ENCODE assay signal across 9 cellular contexts in genomic region chr4:173538903-173539445, GRCh38. TPM values are rescaled to one million over a fixed set of nuclear protein-coding genes. Genes with fewer than 3 reads are reported as not detected.
DNase-seq lines count a peak whose midpoint lies in the region; ATAC-seq and TF ChIP-seq lines count a peak whose summit lies in the region.
"Had no signal": no experiment of that assay in that cellular context is flagged by ENCODE, and none has a peak within 500 bp of the region (broad histone marks: within the 10 kb centered on the region; RNA-seq: fewer than 3 reads in every experiment).

No MANE protein-coding gene starts in this region.

- peaks cover 2% of the 10 kb centered on the region for H3K36me3 Mint-ChIP-seq in activated CD4-positive, alpha-beta T cell treated with anti-CD3 and anti-CD28 coated beads, Interleukin-2, amount 10 ng/mL, durations not matched to agents 24 days and 14 days (ENCODE audit: low read depth)
- H3K36me3 Mint-ChIP-seq in activated T-helper 2 cell treated with anti-CD3 and anti-CD28 coated beads, Interferon-gamma antibody, Interleukin-2, Interleukin-4, amounts not matched to agents 10 μg/mL and 5 μg/mL and 100 μg/mL, durations not matched to agents 14 hours and 24 hours and 36 hours (ENCODE audit: low read depth): no peaks in the 10 kb centered on the region

- no peak for ATAC-seq in HG02678 (IDR thresholded peaks at IDR 0.05; ENCODE audit: unreplicated experiment)
- ATAC-seq in GM21786 (IDR thresholded peaks at IDR 0.05; ENCODE audit: unreplicated experiment): no peak

- WGBS in lower leg skin, 2 donors: 11 to 13% methylated on average over 15 of the region's 15 CpGs
- 15 to 23% methylated on average over 15 of the region's 15 CpGs for WGBS in tibial nerve, 2 donors

- TF ChIP-seq EP300 in tibial nerve (IDR thresholded peaks at IDR 0.05): peak in 1 of 2 donors; percentile 68

- TF ChIP-seq POLR2A in lower leg skin (IDR thresholded peaks at IDR 0.05) (no peak), tibial nerve (IDR thresholded peaks at IDR 0.05) (no peak)

- H3K9me3 ChIP-seq in tibial nerve: no peaks in the 10 kb centered on the region

- H3K4me3 ChIP-seq in lower leg skin (ENCODE audit: low read depth, poor library complexity, severe bottlenecking): peak overlapping the region; percentile 15
- peak overlapping the region; percentile 24 to 39 (median 32) for H3K4me3 ChIP-seq in tibial nerve

- peaks cover 2% of the 10 kb centered on the region for H3K4me1 Mint-ChIP-seq in activated CD4-positive, alpha-beta T cell treated with anti-CD3 and anti-CD28 coated beads, Interleukin-2, amount 10 ng/mL, durations not matched to agents 24 days and 14 days
- H3K4me1 Mint-ChIP-seq in activated T-helper 2 cell treated with anti-CD3 and anti-CD28 coated beads, Interferon-gamma antibody, Interleukin-2, Interleukin-4, amounts not matched to agents 10 μg/mL and 5 μg/mL and 100 μg/mL, durations not matched to agents 14 hours and 24 hours and 36 hours (ENCODE audit: low read depth): peaks cover 4% of the 10 kb centered on the region

- H3K27me3 ChIP-seq in tibial nerve: peaks cover 3 to 95% of the 10 kb centered on the region in 2 donors

- H3K27me3 Mint-ChIP-seq in activated CD4-positive, alpha-beta T cell treated with anti-CD3 and anti-CD28 coated beads, Interleukin-2, amount 10 ng/mL, durations not matched to agents 24 days and 14 days: peaks cover 75% of the 10 kb centered on the region
- peaks cover 71% of the 10 kb centered on the region for H3K27me3 Mint-ChIP-seq in activated T-helper 2 cell treated with anti-CD3 and anti-CD28 coated beads, Interferon-gamma antibody, Interleukin-2, Interleukin-4, amounts not matched to agents 10 μg/mL and 5 μg/mL and 100 μg/mL, durations not matched to agents 14 hours and 24 hours and 36 hours (ENCODE audit: low read depth)

- H3K36me3 ChIP-seq in tibial nerve: no peaks in the 10 kb centered on the region

- H3K9me3 Mint-ChIP-seq in activated CD4-positive, alpha-beta T cell treated with anti-CD3 and anti-CD28 coated beads, Interleukin-2, amount 10 ng/mL, durations not matched to agents 24 days and 14 days: peaks cover 14% of the 10 kb centered on the region
- no peaks in the 10 kb centered on the region for H3K9me3 Mint-ChIP-seq in activated T-helper 2 cell treated with anti-CD3 and anti-CD28 coated beads, Interferon-gamma antibody, Interleukin-2, Interleukin-4, amounts not matched to agents 10 μg/mL and 5 μg/mL and 100 μg/mL, durations not matched to agents 14 hours and 24 hours and 36 hours

- peak overlapping the region; percentile 59 for H3K4me3 Mint-ChIP-seq in activated CD4-positive, alpha-beta T cell treated with anti-CD3 and anti-CD28 coated beads, Interleukin-2, amount 10 ng/mL, durations not matched to agents 24 days and 14 days
- H3K4me3 Mint-ChIP-seq in activated T-helper 2 cell treated with anti-CD3 and anti-CD28 coated beads, Interferon-gamma antibody, Interleukin-2, Interleukin-4, amounts not matched to agents 10 μg/mL and 5 μg/mL and 100 μg/mL, durations not matched to agents 14 hours and 24 hours and 36 hours (ENCODE audit: low read depth): peak overlapping the region; percentile 46

- DNase-seq in activated CD4-positive, alpha-beta T cell treated with anti-CD3 and anti-CD28 coated beads, Interleukin-2, amount 10 ng/mL, durations not matched to agents 24 days and 14 days: no peak
- DNase-seq in activated CD4-positive, alpha-beta T cell treated with anti-CD3 and anti-CD28 coated beads for 48 hours: no peak
- no peak for DNase-seq in activated T-helper 2 cell treated with anti-CD3 and anti-CD28 coated beads, Interferon-gamma antibody, Interleukin-2, Interleukin-4, amounts not matched to agents 10 μg/mL and 5 μg/mL and 100 μg/mL, durations not matched to agents 14 hours and 24 hours and 36 hours (ENCODE audit: low spot score)
- DNase-seq in lower leg skin (ENCODE audit: low spot score in 2 of 2): no peak
- no peak for DNase-seq in tibial nerve (ENCODE audit: low spot score in 2 of 2)
- DNase-seq in cerebellar nuclear complex (lab: John Stamatoyannopoulos, UW): no peak
- DNase-seq: dermis blood vessel endothelial cell had no signal

- intact Hi-C loops in activated CD4-positive, alpha-beta T cell treated with anti-CD3 and anti-CD28 coated beads, Interleukin-2, amount 10 ng/mL, durations not matched to agents 24 days and 14 days (cut with micrococcal nuclease): loop anchor here (2.0 to 5.0 kb wide), 2 partner anchors 16 to 37 kb away; no protein-coding TSS in a partner anchor
- intact Hi-C loops in activated T-helper 2 cell treated with anti-CD3 and anti-CD28 coated beads, Interferon-gamma antibody, Interleukin-2, Interleukin-4, amounts not matched to agents 10 μg/mL and 5 μg/mL and 100 μg/mL, durations not matched to agents 14 hours and 24 hours and 36 hours (cut with micrococcal nuclease): loop anchor here (5.0 kb wide), 1 partner anchor 37 kb away; no protein-coding TSS in a partner anchor
- intact Hi-C loops in lower leg skin (cut with DNase I; ENCODE audit: low total_unique reads): no loop called here

- TF ChIP-seq CTCF in lower leg skin (IDR thresholded peaks at IDR 0.05) (no peak), tibial nerve (IDR thresholded peaks at IDR 0.05) (no peak)

- no peak overlapping the region for H3K27ac Mint-ChIP-seq in activated CD4-positive, alpha-beta T cell treated with anti-CD3 and anti-CD28 coated beads, Interleukin-2, amount 10 ng/mL, durations not matched to agents 24 days and 14 days
- no peak overlapping the region for H3K27ac Mint-ChIP-seq in activated T-helper 2 cell treated with anti-CD3 and anti-CD28 coated beads, Interferon-gamma antibody, Interleukin-2, Interleukin-4, amounts not matched to agents 10 μg/mL and 5 μg/mL and 100 μg/mL, durations not matched to agents 14 hours and 24 hours and 36 hours

- H3K27ac ChIP-seq in tibial nerve: peak overlapping the region in 1 of 4 donors; percentile 9

- H3K4me1 ChIP-seq in tibial nerve: peaks cover 0 to 27% (median 13%) of the 10 kb centered on the region in 4 donors

RNA-seq across cellular contexts. Expression of gene HAND2, which starts 8.9 kb away (rescaled TPM):
- not detected in 2 replicates for total RNA-seq in activated CD4-positive, alpha-beta T cell treated with anti-CD3 and anti-CD28 coated beads, Interleukin-2, amount 10 ng/mL, durations not matched to agents 24 days and 14 days
- not detected in 2 replicates for total RNA-seq in activated T-helper 2 cell treated with anti-CD3 and anti-CD28 coated beads, Interferon-gamma antibody, Interleukin-2, Interleukin-4, amounts not matched to agents 10 μg/mL and 5 μg/mL and 100 μg/mL, durations not matched to agents 14 hours and 24 hours and 36 hours
- total RNA-seq in lower leg skin: 10 to 100 TPM in 1 of 4 donors, 1 to 10 TPM in 2, under 1 TPM in 1; 0.25 to 11.0 (median 4.1) TPM
- total RNA-seq in tibial nerve: 1 to 10 TPM; 1.9 to 5.1 (median 3.6) TPM
- total RNA-seq: dermis blood vessel endothelial cell had no signal
